Comparison of ENCODE assay signal across 13 cellular contexts in the genomic region with DNA sequence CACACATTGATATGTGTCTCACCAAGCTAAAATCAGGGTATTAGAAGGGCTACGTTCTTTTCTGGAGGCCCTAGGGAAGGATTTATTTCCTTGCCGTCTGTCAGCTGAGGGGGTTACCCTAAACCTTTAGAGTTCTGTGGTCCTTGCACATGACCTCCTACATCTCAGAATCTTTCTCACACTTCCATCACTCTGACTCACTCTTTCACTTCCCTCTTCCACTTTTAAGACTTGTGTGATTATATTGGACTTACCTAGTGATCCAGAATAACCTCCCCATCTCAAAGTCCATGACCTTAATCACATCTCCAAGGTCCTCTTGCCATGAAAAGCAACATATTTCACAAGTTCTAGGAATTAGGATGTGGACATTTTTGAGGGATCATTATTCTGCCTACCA.
DNase-seq lines count a peak whose midpoint lies in the region; ATAC-seq lines count a peak whose summit lies in the region.
"Had no signal": no experiment of that assay in that cellular context is flagged by ENCODE, and none has a peak within 500 bp of the region (broad histone marks: within the 10 kb centered on the region; RNA-seq: fewer than 3 reads in every experiment).

No MANE protein-coding gene starts in this region.

- ATAC-seq in GM18858 (IDR thresholded peaks at IDR 0.05; ENCODE audit: unreplicated experiment) (peak; percentile 99), GM21619 (IDR thresholded peaks at IDR 0.05; ENCODE audit: unreplicated experiment) (peak; percentile 91), HG03175 (IDR thresholded peaks at IDR 0.05; ENCODE audit: unreplicated experiment) (peak; percentile 98)

- peak; percentile 6 for DNase-seq in SIG-M5 (lab: John Stamatoyannopoulos, UW)
- DNase-seq in stimulated activated naive CD4-positive, alpha-beta T cell (lab: John Stamatoyannopoulos, UW), result no peak
- DNase-seq in inferior parietal cortex (ENCODE audit: extremely low spot score), result no peak
- no peak for DNase-seq in NCI-H1105 treated with DMSO at 0.1 percent for 48 hours (lab: John Stamatoyannopoulos, UW)
- DNase-seq in retina, result no peak
- DNase-seq: activated CD4-positive, alpha-beta T cell treated with anti-CD3 and anti-CD28 coated beads, Interleukin-2, amount 10 ng/mL, durations not matched to agents 24 days and 14 days; activated naive CD8-positive, alpha-beta T cell treated with anti-CD3 and anti-CD28 coated beads for 36 hours; dermis blood vessel endothelial cell; foreskin melanocyte; trophoblast cell had no signal
